In the genomic region with DNA sequence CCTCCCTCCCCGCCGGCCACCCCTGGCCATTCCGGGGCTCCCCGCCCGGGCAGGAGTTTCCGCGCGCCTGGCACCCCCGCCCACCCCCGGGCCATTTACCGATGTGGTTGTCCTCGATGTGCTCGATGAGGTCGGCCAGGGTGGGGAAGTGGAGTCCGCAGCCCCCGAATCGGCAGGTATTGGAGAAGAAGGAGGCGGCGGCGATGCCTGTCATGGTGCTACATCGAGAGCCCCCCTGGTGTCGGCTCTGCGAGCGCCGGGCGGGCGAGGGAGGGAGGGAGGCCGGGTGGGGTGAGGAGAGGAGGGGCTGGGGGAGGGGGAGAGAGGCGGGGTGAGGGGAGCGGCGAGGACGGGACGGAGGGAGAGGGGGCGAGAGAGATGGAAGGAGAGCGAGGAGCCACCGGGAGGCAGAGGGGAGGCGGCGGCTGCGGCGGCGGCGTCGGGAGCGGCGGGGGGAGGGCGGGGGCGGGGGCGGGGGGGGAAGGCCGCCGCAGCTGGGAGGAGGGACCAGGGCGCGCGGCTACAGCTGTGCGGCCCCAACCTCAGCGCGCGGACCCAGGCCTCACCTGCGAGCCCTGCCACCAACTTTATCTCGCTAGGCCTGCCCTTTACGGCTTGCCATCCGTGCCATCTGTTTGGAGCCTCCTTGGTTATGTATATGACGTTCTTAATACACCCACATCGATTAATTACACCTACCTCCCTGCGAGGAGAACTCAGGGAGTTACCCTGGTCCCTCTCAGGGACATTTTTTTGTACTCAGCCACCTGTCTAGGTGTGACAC, we compare ENCODE assay signal across 8 cellular contexts. TPM values are rescaled to one million over a fixed set of nuclear protein-coding genes. Genes with fewer than 3 reads are reported as not detected.
DNase-seq lines count a peak whose midpoint lies in the region; TF ChIP-seq lines count a peak whose summit lies in the region.

A gene (minus strand): TSS at position 432 of the 784 bp plus-strand sequence.

- H2BK120ac ChIP-seq in mesendoderm (ENCODE audit: low read depth, low read length) = peak within 1 kb of the TSS; percentile 29

- no peak within 1 kb of the TSS for H2AK5ac ChIP-seq in mesendoderm (ENCODE audit: low read length)

- no peak within 1 kb of the TSS for H3K23ac ChIP-seq in mesendoderm (ENCODE audit: low read length)

- H3K27me3 Mint-ChIP-seq in endothelial cell (ENCODE audit: unreplicated experiment) = peaks cover 10% of the 10 kb centered on the region

- peak within 1 kb of the TSS; percentile 27 for H3K27ac ChIP-seq in mesendoderm (ENCODE audit: low read depth, low read length)

- H4K5ac ChIP-seq in mesendoderm (ENCODE audit: low read length) = no peak within 1 kb of the TSS

- H3K4ac ChIP-seq in mesendoderm (ENCODE audit: low read depth, low read length) = peak within 1 kb of the TSS; percentile 88

- H3K4me2 ChIP-seq in mesendoderm (ENCODE audit: low read length) = peak within 1 kb of the TSS; percentile 24

- H3K79me2 ChIP-seq in mesendoderm (ENCODE audit: control insufficient read depth, insufficient read depth, low read length) = no peaks in the 10 kb centered on the region

- H2BK5ac ChIP-seq in mesendoderm (ENCODE audit: low read length) = no peak within 1 kb of the TSS

- no peak for TF ChIP-seq CTCF in endothelial cell (IDR thresholded peaks at IDR 0.05; ENCODE audit: unreplicated experiment)

- H3K36me3 Mint-ChIP-seq in endothelial cell (ENCODE audit: low read depth, unreplicated experiment) = peaks cover 6% of the 10 kb centered on the region

- peak within 1 kb of the TSS; percentile 99 for H3K18ac ChIP-seq in mesendoderm (ENCODE audit: low read length)

- peak within 1 kb of the TSS; percentile 78 for H3K27ac Mint-ChIP-seq in endothelial cell (ENCODE audit: unreplicated experiment)

- H3K27me3 ChIP-seq in mesendoderm (ENCODE audit: insufficient read depth, low read length, poor library complexity) = no peaks in the 10 kb centered on the region

- peak within 1 kb of the TSS; percentile 98 for H3K4me3 Mint-ChIP-seq in endothelial cell (ENCODE audit: unreplicated experiment)

- peaks cover 10% of the 10 kb centered on the region for H3K4me1 Mint-ChIP-seq in endothelial cell (ENCODE audit: unreplicated experiment)

- peak within 1 kb of the TSS; percentile 60 for H2BK15ac ChIP-seq in mesendoderm (replicated peaks; ENCODE audit: low read depth)

- H3K9me3 Mint-ChIP-seq in endothelial cell (ENCODE audit: unreplicated experiment) = no peaks in the 10 kb centered on the region

- peak within 1 kb of the TSS; percentile 83 for H4K8ac ChIP-seq in mesendoderm (ENCODE audit: low read depth, low read length)

- DNase-seq in NCI-H2196 (lab: John Stamatoyannopoulos, UW; ENCODE audit: unreplicated experiment) (peak; percentile 26), NCI-H2196 treated with DMSO at 0.1 percent for 48 hours (lab: John Stamatoyannopoulos, UW; ENCODE audit: unreplicated experiment) (no peak), NCI-H69 (lab: John Stamatoyannopoulos, UW) (peak; percentile 95), endothelial cell (ENCODE audit: low spot score) (peak; percentile 58), mesendoderm (peak; percentile 84), GOT3 (lab: John Stamatoyannopoulos, UW) (no peak)
- DNase-seq in activated CD8-positive, alpha-beta memory T cell treated with anti-CD3 and anti-CD28 coated beads, Interleukin-2, amount 50 U/mL, for 48 hours = peak; percentile 77
- peak; percentile 21 for DNase-seq in stimulated activated CD8-positive, alpha-beta memory T cell treated with anti-CD3 and anti-CD28 coated beads, Interleukin-15, amount 100 ng/mL, for 24 hours (ENCODE audit: low read depth)

- peak within 1 kb of the TSS; percentile 52 for H3K4me3 ChIP-seq in mesendoderm (ENCODE audit: low read length)

- H3K36me3 ChIP-seq in mesendoderm (ENCODE audit: control insufficient read depth, insufficient read depth, low read length) = no peaks in the 10 kb centered on the region

- H3K56ac ChIP-seq in mesendoderm (ENCODE audit: low read length) = peak within 1 kb of the TSS; percentile 71

- no CpG with 5 or more reads among the region's 64 CpGs for WGBS in mesendoderm (ENCODE audit: extremely low coverage, insufficient coverage, low lambda C conversion rate)

- peak within 1 kb of the TSS; percentile 65 for H3K9ac ChIP-seq in mesendoderm (ENCODE audit: low read length)

- H3K4me1 ChIP-seq in mesendoderm (ENCODE audit: control insufficient read depth, low read depth, low read length) = no peaks in the 10 kb centered on the region

- H3K79me1 ChIP-seq in mesendoderm (ENCODE audit: low read length) = no peaks in the 10 kb centered on the region

RNA-seq across cellular contexts. Expression of the gene that starts here (rescaled TPM):
- total RNA-seq in endothelial cell (ENCODE audit: unreplicated experiment) = 8.5 TPM
- 12.2 TPM for polyA plus RNA-seq in mesendoderm (2013, experiment 1 of 2)
- 11.7 TPM for polyA plus RNA-seq in mesendoderm (2013, experiment 2 of 2)

Comparison
In these comparisons a context has a peak if more than half of its experiments do, and no peak if none do; other contexts are left out.
1. DNase-seq: peak in NCI-H2196 (single experiment), NCI-H69 (single experiment), activated CD8-positive, alpha-beta memory T cell treated with anti-CD3 and anti-CD28 coated beads, Interleukin-2, amount 50 U/mL, for 48 hours (single experiment), endothelial cell (single experiment), mesendoderm (single experiment) and stimulated activated CD8-positive, alpha-beta memory T cell treated with anti-CD3 and anti-CD28 coated beads, Interleukin-15, amount 100 ng/mL, for 24 hours (single experiment); none in NCI-H2196 treated with DMSO at 0.1 percent for 48 hours (single experiment) and GOT3 (single experiment).